In genomic region chr1:25245393-25245792, GRCh38 we compare ENCODE assay signal across 8 cellular contexts. TPM values are rescaled to one million over a fixed set of nuclear protein-coding genes. Genes with fewer than 3 reads are reported as not detected.
DNase-seq lines count a peak whose midpoint lies in the region; ATAC-seq and TF ChIP-seq lines count a peak whose summit lies in the region.

No MANE protein-coding gene starts in this region.

- TF ChIP-seq CTCF in AG09309 (IDR thresholded peaks at IDR 0.05; ENCODE audit: control insufficient read depth, insufficient read depth, low read depth, low read length, missing control alignments) (no peak), KMS-11 (conservative IDR thresholded peaks at IDR 0.05; ENCODE audit: low read depth, low read length) (no peak), colonic mucosa (IDR thresholded peaks at IDR 0.05) (no peak), natural killer cell (IDR thresholded peaks at IDR 0.05) (no peak)

- H3K36me3 Mint-ChIP-seq in natural killer cell = peaks cover 35% of the 10 kb centered on the region

- DNase-seq in AG09309 (ENCODE audit: low read depth) (no peak), colonic mucosa (no peak), natural killer cell (no peak), GM19238 (ENCODE audit: insufficient read length, low spot score) (no peak), DMS114 treated with DMSO at 0.1 percent for 48 hours (lab: John Stamatoyannopoulos, UW; ENCODE audit: unreplicated experiment) (no peak), NCI-H187 (lab: John Stamatoyannopoulos, UW) (no peak)

- peaks cover 57% of the 10 kb centered on the region for H3K4me1 ChIP-seq in KMS-11 (ENCODE audit: low read depth, poor library complexity, severe bottlenecking)
- peaks cover 20% of the 10 kb centered on the region for H3K4me1 ChIP-seq in colonic mucosa

- no peaks in the 10 kb centered on the region for H3K9me3 ChIP-seq in colonic mucosa

- peak overlapping the region; percentile 98 for H3K27ac Mint-ChIP-seq in natural killer cell

- no peaks in the 10 kb centered on the region for H3K9me3 Mint-ChIP-seq in natural killer cell

- H4K20me1 ChIP-seq in KMS-11 (ENCODE audit: insufficient read depth) = peaks cover 16% of the 10 kb centered on the region; the same call in 1 of the 2 replicates

- H3K36me3 ChIP-seq in KMS-11 (ENCODE audit: insufficient read depth) (peaks cover 36% of the 10 kb centered on the region), colonic mucosa (peaks cover 15% of the 10 kb centered on the region)

- H3K27me3 Mint-ChIP-seq in natural killer cell (ENCODE audit: low read depth in 2 of 2) = no peaks in the 10 kb centered on the region

- peak overlapping the region; percentile 95; the same call in 1 of the 2 replicates for H3K9ac ChIP-seq in KMS-11
- peak overlapping the region in 1 of 2 donors; percentile 100 for H3K9ac ChIP-seq in colonic mucosa (ENCODE audit: low read depth in 2 of 2, low read length in 2 of 2)

- H3K4me3 ChIP-seq in AG09309 (ENCODE audit: control insufficient read depth, low read depth, low read length) = peak overlapping the region; percentile 89
- no peak overlapping the region for H3K4me3 ChIP-seq in KMS-11 (IDR thresholded peaks at IDR 0.05; ENCODE audit: insufficient read depth, low read depth, low read length)
- peak overlapping the region; percentile 90 for H3K4me3 ChIP-seq in colonic mucosa

- peak overlapping the region; percentile 97 for H3K4me3 Mint-ChIP-seq in natural killer cell

- intact Hi-C loops in colonic mucosa (cut with DNase I) = no loop called here
- intact Hi-C loops in natural killer cell (cut with micrococcal nuclease) = loop anchor here (5.0 to 10.0 kb wide), 3 partner anchors 92 to 749 kb away; partner anchors contain the start of genes PAFAH2 and TMEM50A

- ATAC-seq in natural killer cell (no peak), GM19452 (IDR thresholded peaks at IDR 0.05; ENCODE audit: unreplicated experiment) (no peak)

- peaks cover 52% of the 10 kb centered on the region for H3K79me2 ChIP-seq in KMS-11 (ENCODE audit: insufficient read depth, low read depth)

- peak overlapping the region; percentile 94 for H3K4me2 ChIP-seq in KMS-11

- H3K4me1 Mint-ChIP-seq in natural killer cell = peaks cover 45 to 49% of the 10 kb centered on the region in 2 donors

- H2AFZ ChIP-seq in KMS-11 (ENCODE audit: low read depth) = no peak overlapping the region

- 0 out of 2 replicates have a peak overlapping the region, but pooled peaks have one; percentile 91 for H3K27ac ChIP-seq in KMS-11
- H3K27ac ChIP-seq in colonic mucosa = no peak overlapping the region

- H3K27me3 ChIP-seq in KMS-11 (ENCODE audit: insufficient read depth, low read depth) (no peaks in the 10 kb centered on the region), colonic mucosa (no peaks in the 10 kb centered on the region)

RNA-seq across cellular contexts. Expression of gene RSRP1, which starts 1.9 kb away (rescaled TPM):
- total RNA-seq in colonic mucosa = 100 to 1,000 TPM; 129 to 137 TPM
- 100 to 1,000 TPM; 473 to 602 (median 589) TPM for total RNA-seq in natural killer cell

RNA-seq across cellular contexts. Expression of gene SYF2, which starts 13.1 kb away (rescaled TPM):
- total RNA-seq in colonic mucosa (10 to 100 TPM; 38.8 to 60.8 TPM), natural killer cell (10 to 100 TPM; 67.9 to 92.2 (median 75.3) TPM)

RNA-seq across cellular contexts. Expression of gene RHD, which starts 26.9 kb away (rescaled TPM):
- total RNA-seq in colonic mucosa = under 1 TPM in 1 of 2 donors, not detected in 1; 0.10 TPM
- total RNA-seq in natural killer cell = under 1 TPM in 1 of 3 donors, not detected in 2; 0.21 TPM
